ENCODE assay signal across 9 cellular contexts in the genomic region with DNA sequence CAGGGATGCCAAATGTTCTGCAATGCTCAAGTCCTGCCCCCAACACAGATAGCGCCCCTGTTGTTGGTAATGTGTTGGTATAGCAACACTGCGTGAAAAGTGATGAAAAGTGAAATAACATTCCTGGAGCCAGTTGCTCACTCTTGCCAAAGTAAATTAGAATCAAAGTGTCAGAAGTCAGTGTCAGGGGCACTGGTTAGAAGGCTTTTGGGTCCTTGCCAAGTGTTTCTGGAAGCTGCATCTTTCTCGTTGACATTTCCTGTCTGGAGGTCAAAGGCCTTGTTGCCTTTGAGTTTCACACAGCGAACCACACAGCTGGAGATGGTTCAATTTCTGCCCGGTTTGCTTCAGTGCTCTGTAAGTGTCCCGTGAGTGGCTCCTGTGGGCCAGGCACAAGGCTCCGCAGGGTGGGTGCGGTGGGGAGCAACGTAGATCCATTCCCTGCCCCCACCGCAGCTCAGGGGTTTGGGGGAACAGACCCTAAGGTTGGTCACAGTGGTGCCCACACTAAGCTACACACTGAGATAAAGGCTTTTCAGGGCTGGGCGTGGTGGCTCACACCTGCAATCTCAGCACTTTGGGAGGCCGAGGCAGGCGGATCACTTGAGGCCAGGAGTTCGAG. TPM values are rescaled to one million over a fixed set of nuclear protein-coding genes. Genes with fewer than 3 reads are reported as not detected.
DNase-seq lines count a peak whose midpoint lies in the region; ATAC-seq and TF ChIP-seq lines count a peak whose summit lies in the region.
"Had no signal": no experiment of that assay in that cellular context is flagged by ENCODE, and none has a peak within 500 bp of the region (broad histone marks: within the 10 kb centered on the region; RNA-seq: fewer than 3 reads in every experiment).

No MANE protein-coding gene starts in this region.

- H3K27ac Mint-ChIP-seq in immature natural killer cell: no peak overlapping the region

- no peaks in the 10 kb centered on the region for H3K27me3 ChIP-seq in body of pancreas
- H3K27me3 ChIP-seq: SJCRH30 had no signal

- H3K36me3 ChIP-seq in body of pancreas (replicated peaks in 1 of 2; ENCODE audit: insufficient read depth in 1 of 2, low read depth in 2 of 2): no peaks in the 10 kb centered on the region
- H3K36me3 ChIP-seq: SJCRH30 had no signal

- H3K9me3 Mint-ChIP-seq in immature natural killer cell: no peaks in the 10 kb centered on the region

- WGBS in body of pancreas, 2 donors: 55 to 70% methylated on average over 11 to 14 of the region's 14 CpGs

- H3K4me3 Mint-ChIP-seq in immature natural killer cell: no peak overlapping the region

- peaks cover 0 to 6% (median 2%) of the 10 kb centered on the region in 3 donors for H3K27me3 Mint-ChIP-seq in immature natural killer cell (ENCODE audit: low read depth in 3 of 3)

- H3K4me1 ChIP-seq in body of pancreas: peaks cover 26% of the 10 kb centered on the region

- no peaks in the 10 kb centered on the region for H3K36me3 Mint-ChIP-seq in immature natural killer cell

- DNase-seq in activated CD8-positive, alpha-beta memory T cell treated with anti-CD3 and anti-CD28 coated beads, Interleukin-2, amount 50 U/mL, for 1 hour (ENCODE audit: extremely low read depth): peak; percentile 27
- DNase-seq in activated CD8-positive, alpha-beta memory T cell treated with anti-CD3 and anti-CD28 coated beads, Interleukin-2, amount 50 U/mL, for 48 hours: no peak
- peak in 1 of 4 donors; percentile 31 for DNase-seq in body of pancreas
- DNase-seq in renal cortical epithelial cell (ENCODE audit: low read depth): peak; percentile 91
- DNase-seq in immature natural killer cell: no peak
- no peak for DNase-seq in posterior vena cava (ENCODE audit: low spot score)
- DNase-seq: activated CD8-positive, alpha-beta memory T cell treated with anti-CD3 and anti-CD28 coated beads for 24 hours had no signal

- H3K9me3 ChIP-seq in body of pancreas: no peaks in the 10 kb centered on the region
- H3K9me3 ChIP-seq: SJCRH30 had no signal

- H3K4me1 Mint-ChIP-seq in immature natural killer cell: peaks cover 12 to 16% of the 10 kb centered on the region in 2 donors

- peak overlapping the region in 3 of 4 donors; percentile 16 to 73 (median 19) for H3K27ac ChIP-seq in body of pancreas
- H3K27ac ChIP-seq: parathyroid adenoma, SJCRH30 had no signal

- TF ChIP-seq POLR2A in body of pancreas (IDR thresholded peaks at IDR 0.05): no peak

- intact Hi-C loops in body of pancreas (cut with DNase I): no loop called here
- intact Hi-C loops in posterior vena cava (cut with DNase I): no loop called here

- ATAC-seq in body of pancreas: no peak

- TF ChIP-seq CTCF in body of pancreas (IDR thresholded peaks at IDR 0.05): no peak

- H3K4me3 ChIP-seq in body of pancreas: no peak overlapping the region
- H3K4me3 ChIP-seq: SJCRH30 had no signal

RNA-seq across cellular contexts. Expression of a gene that starts 3.6 kb away (rescaled TPM):
- 10 to 100 TPM in 1 of 2 donors, 1 to 10 TPM in 1; 2.1 to 14.8 TPM for total RNA-seq in body of pancreas
- total RNA-seq in renal cortical epithelial cell: 35.6 and 165 TPM in 2 replicates
- 1 to 10 TPM; 1.5 to 2.1 (median 1.5) TPM for polyA plus RNA-seq in immature natural killer cell
- 1 to 10 TPM; 6.1 to 8.1 TPM for total RNA-seq in posterior vena cava

RNA-seq across cellular contexts. Expression of a gene that starts 25.6 kb away (rescaled TPM):
- total RNA-seq in body of pancreas (1 to 10 TPM; 6.7 to 7.9 TPM), renal cortical epithelial cell (1.2 and 14.2 TPM in 2 replicates), posterior vena cava (1 to 10 TPM; 5.8 to 6.4 TPM)
- 1 to 10 TPM in 2 of 3 donors, under 1 TPM in 1; 0.57 to 7.5 (median 3.5) TPM for polyA plus RNA-seq in immature natural killer cell

RNA-seq across cellular contexts. Expression of a gene that starts 37.1 kb away (rescaled TPM):
- 10 to 100 TPM; 11.2 to 12.7 TPM for total RNA-seq in body of pancreas
- total RNA-seq in renal cortical epithelial cell: 13.4 and 29.6 TPM in 2 replicates
- 1 to 10 TPM; 2.3 to 6.0 (median 4.4) TPM for polyA plus RNA-seq in immature natural killer cell
- 10 to 100 TPM; 23.0 to 25.0 TPM for total RNA-seq in posterior vena cava

RNA-seq across cellular contexts. Expression of a gene that starts 37.4 kb away (rescaled TPM):
- total RNA-seq in body of pancreas (100 to 1,000 TPM; 105 to 131 TPM), renal cortical epithelial cell (266 and 415 TPM in 2 replicates), posterior vena cava (100 to 1,000 TPM; 205 to 235 TPM)
- polyA plus RNA-seq in immature natural killer cell: 100 to 1,000 TPM; 257 to 366 (median 261) TPM

RNA-seq across cellular contexts. Expression of a gene that starts 47.4 kb away (rescaled TPM):
- total RNA-seq in body of pancreas (10 to 100 TPM; 69.9 to 71.3 TPM), renal cortical epithelial cell (22.9 and 77.3 TPM in 2 replicates), posterior vena cava (10 to 100 TPM; 26.2 to 33.0 TPM)
- polyA plus RNA-seq in immature natural killer cell: 100 to 1,000 TPM in 1 of 3 donors, 10 to 100 TPM in 2; 80.3 to 111 (median 88.8) TPM

Comparison
In these comparisons a context has a peak if more than half of its experiments do, and no peak if none do; other contexts are left out.
1. DNase-seq: peak in activated CD8-positive, alpha-beta memory T cell treated with anti-CD3 and anti-CD28 coated beads, Interleukin-2, amount 50 U/mL, for 1 hour (single experiment) and renal cortical epithelial cell (single experiment); none in activated CD8-positive, alpha-beta memory T cell treated with anti-CD3 and anti-CD28 coated beads, Interleukin-2, amount 50 U/mL, for 48 hours (single experiment), immature natural killer cell (0 of 3) and posterior vena cava (single experiment).